8 cellular contexts compared by ENCODE assay signal in genomic region chr4:68373513-68373912, GRCh38. TPM values are rescaled to one million over a fixed set of nuclear protein-coding genes. Genes with fewer than 3 reads are reported as not detected.
DNase-seq lines count a peak whose midpoint lies in the region; ATAC-seq and TF ChIP-seq lines count a peak whose summit lies in the region.

No MANE protein-coding gene starts in this region.

- H3K9me3 Mint-ChIP-seq in naive thymus-derived CD8-positive, alpha-beta T cell, result no peaks in the 10 kb centered on the region
- no peaks in the 10 kb centered on the region for H3K9me3 Mint-ChIP-seq in stimulated activated naive CD8-positive, alpha-beta T cell treated with anti-CD3 and anti-CD28 coated beads, Interleukin-15, Interleukin-2, amounts not matched to agents 100 ng/mL and 50 ng/mL, for 24 hours

- H3K27me3 Mint-ChIP-seq in naive thymus-derived CD8-positive, alpha-beta T cell, result peaks cover 0 to 7% (median 2%) of the 10 kb centered on the region in 5 donors
- H3K27me3 Mint-ChIP-seq in stimulated activated naive CD8-positive, alpha-beta T cell treated with anti-CD3 and anti-CD28 coated beads, Interleukin-15, Interleukin-2, amounts not matched to agents 100 ng/mL and 50 ng/mL, for 24 hours, result peaks cover 9% of the 10 kb centered on the region

- peak; percentile 81 for DNase-seq in BE2C
- peak; percentile 2 for DNase-seq in NCI-H2107 (lab: John Stamatoyannopoulos, UW)
- peak; percentile 12 for DNase-seq in activated gamma-delta T cell (lab: John Stamatoyannopoulos, UW)
- DNase-seq in fibroblast of pulmonary artery (ENCODE audit: low read depth), result peak; percentile 84
- peak; percentile 20 to 78 (median 48) for DNase-seq in naive thymus-derived CD8-positive, alpha-beta T cell
- no peak for DNase-seq in NCI-H1417 (lab: John Stamatoyannopoulos, UW)

- POLR2A ChIA-PET in naive thymus-derived CD8-positive, alpha-beta T cell (lab: Charles Lee), result no interaction called here

- H3K4me3 Mint-ChIP-seq in naive thymus-derived CD8-positive, alpha-beta T cell, result peak overlapping the region; percentile 58 to 78 (median 70)
- H3K4me3 Mint-ChIP-seq in stimulated activated naive CD8-positive, alpha-beta T cell treated with anti-CD3 and anti-CD28 coated beads, Interleukin-15, Interleukin-2, amounts not matched to agents 100 ng/mL and 50 ng/mL, for 24 hours, result peak overlapping the region; percentile 56

- H3K4me1 ChIP-seq in BE2C, result no peaks in the 10 kb centered on the region

- no peaks in the 10 kb centered on the region for H3K36me3 Mint-ChIP-seq in naive thymus-derived CD8-positive, alpha-beta T cell
- H3K36me3 Mint-ChIP-seq in stimulated activated naive CD8-positive, alpha-beta T cell treated with anti-CD3 and anti-CD28 coated beads, Interleukin-15, Interleukin-2, amounts not matched to agents 100 ng/mL and 50 ng/mL, for 24 hours (ENCODE audit: low read depth), result no peaks in the 10 kb centered on the region

- no peaks in the 10 kb centered on the region for H3K36me3 ChIP-seq in BE2C

- H3K4me3 ChIP-seq in BE2C (ENCODE audit: low read depth, low read length) (peak overlapping the region; percentile 17), fibroblast of pulmonary artery (replicated peaks; ENCODE audit: low read depth, low read length) (peak overlapping the region; percentile 34)

- no peaks in the 10 kb centered on the region for H3K9me3 ChIP-seq in BE2C

- peak overlapping the region in 8 of 10 donors; percentile 31 to 89 (median 83) for H3K27ac Mint-ChIP-seq in naive thymus-derived CD8-positive, alpha-beta T cell
- H3K27ac Mint-ChIP-seq in stimulated activated naive CD8-positive, alpha-beta T cell treated with anti-CD3 and anti-CD28 coated beads, Interleukin-15, Interleukin-2, amounts not matched to agents 100 ng/mL and 50 ng/mL, for 24 hours, result no peak overlapping the region

- peaks cover 8 to 18% (median 16%) of the 10 kb centered on the region in 4 donors for H3K4me1 Mint-ChIP-seq in naive thymus-derived CD8-positive, alpha-beta T cell
- H3K4me1 Mint-ChIP-seq in stimulated activated naive CD8-positive, alpha-beta T cell treated with anti-CD3 and anti-CD28 coated beads, Interleukin-15, Interleukin-2, amounts not matched to agents 100 ng/mL and 50 ng/mL, for 24 hours (ENCODE audit: low read depth), result peaks cover 25% of the 10 kb centered on the region

- ATAC-seq in GM21786 (IDR thresholded peaks at IDR 0.05; ENCODE audit: unreplicated experiment), result peak; percentile 72
- ATAC-seq in naive thymus-derived CD8-positive, alpha-beta T cell, result peak; percentile 89 to 95

- TF ChIP-seq CTCF in BE2C (IDR thresholded peaks at IDR 0.05; ENCODE audit: low read depth, low read length), result no peak
- TF ChIP-seq CTCF in fibroblast of pulmonary artery (IDR thresholded peaks at IDR 0.05; ENCODE audit: low read length, missing control alignments), result no peak

- peaks cover 9% of the 10 kb centered on the region for H3K27me3 ChIP-seq in BE2C

RNA-seq across cellular contexts. Expression of gene YTHDC1, which starts 23.6 kb away (rescaled TPM):
- polyA plus RNA-seq in BE2C (2012; ENCODE audit: insufficient read depth, insufficient read length, low read depth), result 78.3 TPM
- total RNA-seq in naive thymus-derived CD8-positive, alpha-beta T cell, result 100 to 1,000 TPM; 251 to 261 TPM
- 10 to 100 TPM; 22.4 to 39.3 (median 29.9) TPM for polyA plus RNA-seq in naive thymus-derived CD8-positive, alpha-beta T cell

Comparison
In these comparisons a context has a peak if more than half of its experiments do, and no peak if none do; other contexts are left out.
1. DNase-seq: peak in BE2C (single experiment), NCI-H2107 (single experiment), activated gamma-delta T cell (single experiment), fibroblast of pulmonary artery (single experiment) and naive thymus-derived CD8-positive, alpha-beta T cell (10 of 10); none in NCI-H1417 (0 of 3).